14 cellular contexts compared by ENCODE assay signal in the genomic region with DNA sequence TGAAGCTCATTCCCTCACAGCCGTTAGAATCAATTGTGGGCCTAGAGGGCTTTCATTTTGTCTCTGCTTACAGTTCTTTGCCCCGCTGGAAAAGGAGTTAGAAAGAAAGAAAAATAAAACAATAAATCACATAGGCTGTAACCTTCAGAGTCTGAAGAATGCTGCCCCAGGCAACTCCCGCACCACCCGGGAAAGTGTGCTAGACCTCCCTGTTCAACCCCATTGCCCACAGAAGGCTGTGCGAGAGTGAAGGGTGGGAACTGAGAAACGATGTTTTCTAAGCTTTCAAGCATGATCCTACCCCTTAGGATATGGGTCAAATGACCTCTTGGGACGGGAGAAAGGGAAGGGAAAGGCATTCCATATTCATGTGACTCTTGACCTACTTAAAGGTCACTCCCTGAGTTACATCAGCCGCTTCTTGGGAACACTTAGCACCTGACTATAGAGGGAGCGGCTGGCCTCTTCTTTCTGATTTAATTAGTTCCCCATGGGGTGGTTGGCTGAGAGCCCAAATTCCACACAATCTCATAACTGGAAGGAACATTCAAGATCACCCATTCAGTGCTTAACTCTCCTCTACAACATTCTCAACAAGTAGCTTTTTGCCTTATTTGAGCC.
DNase-seq lines count a peak whose midpoint lies in the region; ATAC-seq, FAIRE-seq and TF ChIP-seq lines count a peak whose summit lies in the region.
"Had no signal": no experiment of that assay in that cellular context is flagged by ENCODE, and none has a peak within 500 bp of the region (broad histone marks: within the 10 kb centered on the region; RNA-seq: fewer than 3 reads in every experiment).

No MANE protein-coding gene starts in this region.

- no peak for FAIRE-seq in urothelium cell line (lab: Jason Lieb, UNC)
- FAIRE-seq: TTC549 had no signal

- WGBS in gastroesophageal sphincter (ENCODE audit: low coverage in 1 of 2), 2 donors: 90 to 93% methylated on average over 3 to 7 of the region's 9 CpGs

- no peak overlapping the region for H3K4me3 ChIP-seq in NT2/D1 (ENCODE audit: insufficient read length, low read depth)
- no peak overlapping the region for H3K4me3 ChIP-seq in gastroesophageal sphincter

- H3K27me3 ChIP-seq in NT2/D1 (ENCODE audit: insufficient read depth, insufficient read length) (no peaks in the 10 kb centered on the region), gastroesophageal sphincter (no peaks in the 10 kb centered on the region)

- H3K4me1 ChIP-seq in NT2/D1 (ENCODE audit: insufficient read depth, insufficient read length) (peaks cover 5% of the 10 kb centered on the region), gastroesophageal sphincter (no peaks in the 10 kb centered on the region)

- TF ChIP-seq EP300 in gastroesophageal sphincter (IDR thresholded peaks at IDR 0.05): no peak

- H3K27ac ChIP-seq in gastroesophageal sphincter: no peak overlapping the region

- DNase-seq in CD1c-positive myeloid dendritic cell (ENCODE audit: extremely low spot score): peak; percentile 4
- DNase-seq in NT2/D1 (ENCODE audit: low read depth, low spot score): peak; percentile 11
- DNase-seq in omental fat pad (ENCODE audit: low spot score): no peak
- no peak for DNase-seq in urothelium cell line (ENCODE audit: low spot score)
- no peak for DNase-seq in anterior cingulate cortex (lab: John Stamatoyannopoulos, UW)
- no peak for DNase-seq in NCI-H1105 (lab: John Stamatoyannopoulos, UW)
- no peak for DNase-seq in C1 segment of cervical spinal cord (lab: John Stamatoyannopoulos, UW)
- DNase-seq: central memory CD4-positive, alpha-beta T cell; GOT3; islet precursor cell; NCI-H526 treated with DMSO at 0.1 percent for 48 hours had no signal

- peak; percentile 28 for ATAC-seq in gastroesophageal sphincter
- ATAC-seq in omental fat pad (ENCODE audit: low FRiP score): peak; percentile 59
- ATAC-seq: esophagus mucosa had no signal

- no peak for TF ChIP-seq CTCF in gastroesophageal sphincter (IDR thresholded peaks at IDR 0.05)
- no peak for TF ChIP-seq CTCF in omental fat pad (IDR thresholded peaks at IDR 0.05)

- no peak for TF ChIP-seq POLR2A in gastroesophageal sphincter (IDR thresholded peaks at IDR 0.05)

- H3K36me3 ChIP-seq in NT2/D1 (ENCODE audit: insufficient read depth, insufficient read length, low read length) (no peaks in the 10 kb centered on the region), gastroesophageal sphincter (no peaks in the 10 kb centered on the region)

- H3K9ac ChIP-seq in NT2/D1 (ENCODE audit: insufficient read length, low read depth): no peak overlapping the region

- no peaks in the 10 kb centered on the region for H3K9me3 ChIP-seq in NT2/D1 (ENCODE audit: insufficient read depth, low read length)
- no peaks in the 10 kb centered on the region for H3K9me3 ChIP-seq in gastroesophageal sphincter

Comparison
In these comparisons a context has a peak if more than half of its experiments do, and no peak if none do; other contexts are left out.
1. DNase-seq: peak in CD1c-positive myeloid dendritic cell (single experiment) and NT2/D1 (single experiment); none in omental fat pad (single experiment), urothelium cell line (single experiment), anterior cingulate cortex (0 of 58), NCI-H1105 (single experiment) and C1 segment of cervical spinal cord (0 of 14).